ENCODE assay signal across 29 cellular contexts in the genomic region with DNA sequence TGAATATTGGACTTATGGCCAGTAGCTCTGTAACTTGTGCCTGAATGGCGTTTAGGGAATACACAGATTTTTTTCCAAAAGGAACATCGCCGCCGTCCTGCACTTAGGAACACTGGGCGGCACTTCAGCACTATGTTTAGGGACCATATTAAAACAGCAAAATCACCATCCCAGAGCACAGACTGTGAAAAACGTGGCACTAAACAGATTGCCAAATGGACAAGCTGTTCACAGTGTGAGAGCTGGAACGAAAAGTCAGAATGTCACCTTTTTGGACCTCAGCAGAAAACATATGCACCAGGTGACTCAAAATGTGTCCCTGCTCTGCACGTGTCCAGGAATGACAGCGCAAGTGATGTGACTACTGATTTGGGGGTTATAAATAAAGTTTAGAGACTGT.
"Had no signal": no experiment of that assay in that cellular context is flagged by ENCODE, and none has a peak within 500 bp of the region (broad histone marks: within the 10 kb centered on the region; RNA-seq: fewer than 3 reads in every experiment).

No MANE protein-coding gene starts in this region.

- H3K27me3 ChIP-seq: gastrocnemius medialis, neutrophil, pancreas, right lobe of liver, transverse colon, upper lobe of right lung, uterus had no signal

- ATAC-seq: esophagus mucosa; gastrocnemius medialis; heart left ventricle; left colon; left ventricle myocardium superior; lower lobe of right lung; natural killer cell; pancreas; right lobe of liver; stimulated activated naive CD8-positive, alpha-beta T cell treated with anti-CD3 and anti-CD28 coated beads, Interleukin-15, amount 100 ng/mL, for 72 hours; upper lobe of right lung had no signal

- H3K4me1 Mint-ChIP-seq: immature natural killer cell; natural killer cell; stimulated activated naive CD8-positive, alpha-beta T cell treated with anti-CD3 and anti-CD28 coated beads, Interleukin-15, amount 100 ng/mL, for 72 hours had no signal

- H3K36me3 ChIP-seq: gastrocnemius medialis, heart left ventricle, lower lobe of right lung, neutrophil, pancreas, right lobe of liver, suprapubic skin, transverse colon, upper lobe of right lung, uterus had no signal

- H3K79me2 ChIP-seq: hepatocyte had no signal

- H3K9me3 ChIP-seq: gastrocnemius medialis, lower lobe of right lung, neutrophil, pancreas, right lobe of liver, suprapubic skin, transverse colon, upper lobe of right lung, uterus had no signal

- H3K4me3 ChIP-seq: dorsolateral prefrontal cortex, gastrocnemius medialis, heart left ventricle, hepatocyte, lower lobe of right lung, pancreas, right lobe of liver, suprapubic skin, transverse colon, upper lobe of right lung, uterus had no signal

- DNase-seq: effector CD4-positive, alpha-beta T cell; foreskin fibroblast; gastrocnemius medialis; heart left ventricle; immature natural killer cell; islet precursor cell; kidney glomerular epithelial cell; left colon; left ventricle myocardium superior; lower lobe of right lung; natural killer cell; pancreas; right lobe of liver; small intestine; stimulated activated CD4-positive, alpha-beta T cell treated with anti-CD3 and anti-CD28 coated beads, Interleukin-1b, Interleukin-23, amount 100 ng/mL, for 48 hours; stimulated activated CD4-positive, alpha-beta T cell treated with anti-CD3 and anti-CD28 coated beads, Interleukin-4, amount 100 ng/mL, for 1 hour; stimulated activated CD8-positive, alpha-beta memory T cell treated with anti-CD3 and anti-CD28 coated beads, Interleukin-4, amount 100 ng/mL, for 48 hours; stimulated activated naive CD4-positive, alpha-beta T cell; stimulated activated naive CD8-positive, alpha-beta T cell treated with anti-CD3 and anti-CD28 coated beads, Interleukin-15, amount 100 ng/mL, for 72 hours; transverse colon; upper lobe of right lung; uterus had no signal

- H3K27ac ChIP-seq: dorsolateral prefrontal cortex, epithelial cell of prostate, gastrocnemius medialis, heart left ventricle, hepatocyte, lower lobe of right lung, neutrophil, pancreas, right lobe of liver, suprapubic skin, transverse colon, upper lobe of right lung, uterus had no signal

- H3K27ac Mint-ChIP-seq: immature natural killer cell; natural killer cell; progenitor cell of endocrine pancreas; stimulated activated naive CD8-positive, alpha-beta T cell treated with anti-CD3 and anti-CD28 coated beads, Interleukin-15, amount 100 ng/mL, for 72 hours had no signal

- H2AFZ ChIP-seq: hepatocyte had no signal

- H3K4me3 Mint-ChIP-seq: immature natural killer cell; natural killer cell; stimulated activated naive CD8-positive, alpha-beta T cell treated with anti-CD3 and anti-CD28 coated beads, Interleukin-15, amount 100 ng/mL, for 72 hours had no signal

- H3K4me2 ChIP-seq: hepatocyte had no signal

- H3K27me3 Mint-ChIP-seq: stimulated activated naive CD8-positive, alpha-beta T cell treated with anti-CD3 and anti-CD28 coated beads, Interleukin-15, amount 100 ng/mL, for 72 hours had no signal

- H3K36me3 Mint-ChIP-seq: natural killer cell had no signal

- H3K4me1 ChIP-seq: gastrocnemius medialis, heart left ventricle, lower lobe of right lung, pancreas, right lobe of liver, suprapubic skin, transverse colon, upper lobe of right lung, uterus had no signal

- H3K9me3 Mint-ChIP-seq: immature natural killer cell had no signal
